Comparison of ENCODE assay signal across 11 cellular contexts in genomic region chr2:12918841-12919445, GRCh38.
DNase-seq lines count a peak whose midpoint lies in the region; FAIRE-seq and TF ChIP-seq lines count a peak whose summit lies in the region.
"Had no signal": no experiment of that assay in that cellular context is flagged by ENCODE, and none has a peak within 500 bp of the region (broad histone marks: within the 10 kb centered on the region; RNA-seq: fewer than 3 reads in every experiment).

No MANE protein-coding gene starts in this region.

- 1 to 2% methylated on average over 7 of the region's 7 CpGs for WGBS in GM23248 (ENCODE audit: low coverage in 1 of 2, low lambda C conversion rate in 2 of 2, missing lambda C conversion rate in 2 of 2), 2 experiments
- 9% methylated on average over 7 of the region's 7 CpGs for WGBS in mammary epithelial cell (ENCODE audit: low coverage, missing lambda C conversion rate)

- in situ Hi-C loops in GM23248 (cut with MboI), result no loop called here
- in situ Hi-C loops in mammary epithelial cell (cut with MboI; ENCODE audit: low sequenced_read_pairs in 2 of 2), result no loop called here
- in situ Hi-C loops in HAP-1 (cut with MboI; ENCODE audit: low sequenced_read_pairs), result no loop called here

- dilution Hi-C loops in mammary epithelial cell (cut with HindIII; ENCODE audit: low sequenced_read_pairs), result no loop called here

- peaks cover 69% of the 10 kb centered on the region for H3K4me1 ChIP-seq in GM23248 (ENCODE audit: insufficient read depth)
- H3K4me1 ChIP-seq in mammary epithelial cell (ENCODE audit: insufficient read depth, low read length), result peaks cover 7% of the 10 kb centered on the region
- H3K4me1 ChIP-seq in kidney (ENCODE audit: control insufficient read depth in 1 of 2, insufficient read depth in 1 of 2, low read depth in 1 of 2, low read length in 2 of 2), result no peaks in the 10 kb centered on the region
- H3K4me1 ChIP-seq in skeletal muscle tissue (ENCODE audit: control insufficient read depth in 3 of 3, insufficient read depth in 3 of 3, low read length in 3 of 3), result peaks cover 0 to 3% (median 2%) of the 10 kb centered on the region in 3 donors
- H3K4me1 ChIP-seq in HAP-1, result no peaks in the 10 kb centered on the region
- H3K4me1 ChIP-seq: foreskin keratinocyte had no signal

- H3K4me2 ChIP-seq in GM23248 (ENCODE audit: unreplicated experiment) (peak overlapping the region; percentile 34), mammary epithelial cell (ENCODE audit: insufficient read depth, low read depth, low read length) (peak overlapping the region; percentile 55)

- H2AFZ ChIP-seq in GM23248, result peak overlapping the region; percentile 52
- H2AFZ ChIP-seq in mammary epithelial cell (ENCODE audit: low read depth, low read length), result peak overlapping the region; percentile 84

- H3K79me2 ChIP-seq in GM23248 (ENCODE audit: insufficient read depth) (no peaks in the 10 kb centered on the region), mammary epithelial cell (ENCODE audit: insufficient read depth, low read length) (no peaks in the 10 kb centered on the region)

- TF ChIP-seq CTCF in mammary epithelial cell (conservative IDR thresholded peaks at IDR 0.05 in 1 of 2, IDR thresholded peaks at IDR 0.05 in 1 of 2; ENCODE audit: extremely low read depth in 1 of 2, insufficient read depth in 1 of 2, low read depth in 1 of 2, low read length in 2 of 2), result no peak
- TF ChIP-seq CTCF in kidney (IDR thresholded peaks at IDR 0.05; ENCODE audit: borderline replicate concordance, extremely low read depth, insufficient read depth), result no peak

- no peak overlapping the region for H3K27ac Mint-ChIP-seq in activated CD4-positive, alpha-beta memory T cell treated with anti-CD3 and anti-CD28 coated beads, Interleukin-2, amount 10 ng/mL, durations not matched to agents 7 days and 5 days
- H3K27ac Mint-ChIP-seq: activated T-cell treated with anti-CD3 and anti-CD28 coated beads, Interleukin-2, amount 50 U/mL, for 72 hours had no signal

- peak; percentile 94 for DNase-seq in GM23248
- DNase-seq in mammary epithelial cell, result peak; percentile 44
- peak; percentile 84 for DNase-seq in kidney
- DNase-seq in activated CD4-positive, alpha-beta memory T cell treated with anti-CD3 and anti-CD28 coated beads, Interleukin-2, amount 10 ng/mL, durations not matched to agents 7 days and 5 days, result no peak
- no peak for DNase-seq in HAP-1 (ENCODE audit: low spot score in 2 of 2)
- DNase-seq in DMS153 treated with DMSO at 0.1 percent for 48 hours (lab: John Stamatoyannopoulos, UW; ENCODE audit: unreplicated experiment), result no peak
- DNase-seq in NCI-H510A (lab: John Stamatoyannopoulos, UW), result no peak
- DNase-seq: activated T-cell treated with anti-CD3 and anti-CD28 coated beads, Interleukin-2, amount 50 U/mL, for 72 hours; foreskin keratinocyte; NCI-H446 treated with DMSO at 0.1 percent for 48 hours had no signal

- H4K20me1 ChIP-seq in GM23248 (ENCODE audit: insufficient read depth) (no peaks in the 10 kb centered on the region), mammary epithelial cell (ENCODE audit: insufficient read depth, low read length) (no peaks in the 10 kb centered on the region)

- H3K9ac ChIP-seq in GM23248, result peak overlapping the region; percentile 56
- no peak overlapping the region for H3K9ac ChIP-seq in mammary epithelial cell (ENCODE audit: insufficient read depth, low read length)
- no peak overlapping the region for H3K9ac ChIP-seq in kidney (ENCODE audit: low read length in 2 of 2)
- H3K9ac ChIP-seq in skeletal muscle tissue (ENCODE audit: low read depth in 1 of 3, low read length in 3 of 3), result no peak overlapping the region

- H3K27ac ChIP-seq in GM23248, result peak overlapping the region; percentile 88
- no peak overlapping the region for H3K27ac ChIP-seq in mammary epithelial cell (ENCODE audit: insufficient read depth, low read depth, low read length)
- peak overlapping the region in 1 of 2 donors; percentile 13 for H3K27ac ChIP-seq in kidney (ENCODE audit: low read depth in 2 of 2, low read length in 2 of 2)
- peak overlapping the region; percentile 51 for H3K27ac ChIP-seq in skeletal muscle tissue (ENCODE audit: low read depth, low read length)
- H3K27ac ChIP-seq: foreskin keratinocyte had no signal

- peaks cover 6% of the 10 kb centered on the region for H3K27me3 Mint-ChIP-seq in activated CD4-positive, alpha-beta memory T cell treated with anti-CD3 and anti-CD28 coated beads, Interleukin-2, amount 10 ng/mL, durations not matched to agents 7 days and 5 days

- H3K36me3 Mint-ChIP-seq in activated CD4-positive, alpha-beta memory T cell treated with anti-CD3 and anti-CD28 coated beads, Interleukin-2, amount 10 ng/mL, durations not matched to agents 7 days and 5 days (ENCODE audit: low read depth), result no peaks in the 10 kb centered on the region

- peaks cover 54% of the 10 kb centered on the region for H3F3A ChIP-seq in GM23248 (ENCODE audit: insufficient read depth)

- H3K4me1 Mint-ChIP-seq in activated CD4-positive, alpha-beta memory T cell treated with anti-CD3 and anti-CD28 coated beads, Interleukin-2, amount 10 ng/mL, durations not matched to agents 7 days and 5 days, result no peaks in the 10 kb centered on the region

- POLR2A ChIA-PET in activated CD4-positive, alpha-beta memory T cell treated with anti-CD3 and anti-CD28 coated beads, Interleukin-2, amount 10 ng/mL, durations not matched to agents 7 days and 5 days (lab: Charles Lee), result no interaction called here

- H3K27me3 ChIP-seq in GM23248 (replicated peaks; ENCODE audit: insufficient read depth) (no peaks in the 10 kb centered on the region), mammary epithelial cell (ENCODE audit: insufficient read depth, low read length) (no peaks in the 10 kb centered on the region), skeletal muscle tissue (ENCODE audit: control insufficient read depth in 3 of 3, insufficient read depth in 3 of 3, low read length in 3 of 3) (no peaks in the 10 kb centered on the region), HAP-1 (ENCODE audit: low read depth) (no peaks in the 10 kb centered on the region; the same call in 1 of the 2 replicates)
- H3K27me3 ChIP-seq: foreskin keratinocyte had no signal

- H3K4me3 Mint-ChIP-seq in activated CD4-positive, alpha-beta memory T cell treated with anti-CD3 and anti-CD28 coated beads, Interleukin-2, amount 10 ng/mL, durations not matched to agents 7 days and 5 days, result no peak overlapping the region
- H3K4me3 Mint-ChIP-seq: activated T-cell treated with anti-CD3 and anti-CD28 coated beads, Interleukin-2, amount 50 U/mL, for 72 hours had no signal

- no TSS peak for BruUV-seq in mammary epithelial cell (replicated peaks; lab: Mats Ljungman, UMichigan)

- CTCF ChIA-PET in mammary epithelial cell (lab: Charles Lee; ENCODE audit: low non-redundant PET), result no interaction called here
- CTCF ChIA-PET in activated CD4-positive, alpha-beta memory T cell treated with anti-CD3 and anti-CD28 coated beads, Interleukin-2, amount 10 ng/mL, durations not matched to agents 7 days and 5 days (lab: Charles Lee), result interaction anchor here (0.6 to 1.2 kb wide), 2 partner anchors 13 to 263 kb away, joined by 3 read pairs; no protein-coding TSS in a partner anchor

- H3K9me3 ChIP-seq in GM23248 (ENCODE audit: low read depth) (no peaks in the 10 kb centered on the region), mammary epithelial cell (replicated peaks; ENCODE audit: insufficient read depth, low read length) (no peaks in the 10 kb centered on the region), kidney (ENCODE audit: control insufficient read depth in 1 of 2, low read length in 2 of 2) (no peaks in the 10 kb centered on the region), skeletal muscle tissue (ENCODE audit: control insufficient read depth in 3 of 3, low read length in 3 of 3) (no peaks in the 10 kb centered on the region), HAP-1 (no peaks in the 10 kb centered on the region)

- H3K9me3 Mint-ChIP-seq in activated CD4-positive, alpha-beta memory T cell treated with anti-CD3 and anti-CD28 coated beads, Interleukin-2, amount 10 ng/mL, durations not matched to agents 7 days and 5 days, result no peaks in the 10 kb centered on the region
- H3K9me3 Mint-ChIP-seq: activated T-cell treated with anti-CD3 and anti-CD28 coated beads, Interleukin-2, amount 50 U/mL, for 72 hours had no signal

- FAIRE-seq in kidney (lab: Jason Lieb, UNC), result no peak

- H3K4me3 ChIP-seq in GM23248 (peak overlapping the region; percentile 42), mammary epithelial cell (replicated peaks in 1 of 3; ENCODE audit: insufficient read depth in 1 of 3, low read depth in 2 of 3, low read length in 3 of 3) (no peak overlapping the region), kidney (ENCODE audit: low read length in 2 of 2) (no peak overlapping the region), skeletal muscle tissue (ENCODE audit: low read length in 3 of 3) (no peak overlapping the region), HAP-1 (no peak overlapping the region)

- H3K9me2 ChIP-seq in GM23248 (ENCODE audit: insufficient read depth), result no peaks in the 10 kb centered on the region

- H3K36me3 ChIP-seq in GM23248 (ENCODE audit: low read depth) (no peaks in the 10 kb centered on the region), mammary epithelial cell (ENCODE audit: insufficient read depth, low read length) (no peaks in the 10 kb centered on the region), kidney (ENCODE audit: control insufficient read depth in 1 of 2, insufficient read depth in 2 of 2, low read length in 2 of 2) (no peaks in the 10 kb centered on the region), skeletal muscle tissue (ENCODE audit: control insufficient read depth in 3 of 3, insufficient read depth in 3 of 3, low read length in 3 of 3) (no peaks in the 10 kb centered on the region), HAP-1 (replicated peaks) (no peaks in the 10 kb centered on the region)

- intact Hi-C loops in mammary epithelial cell (cut with micrococcal nuclease) (no loop called here), kidney (cut with DNase I) (no loop called here)

Comparison
In these comparisons a context has a peak if more than half of its experiments do, and no peak if none do; other contexts are left out.
1. DNase-seq: peak in GM23248 (single experiment), mammary epithelial cell (single experiment) and kidney (single experiment); none in activated CD4-positive, alpha-beta memory T cell treated with anti-CD3 and anti-CD28 coated beads, Interleukin-2, amount 10 ng/mL, durations not matched to agents 7 days and 5 days (single experiment), HAP-1 (0 of 2), DMS153 treated with DMSO at 0.1 percent for 48 hours (single experiment) and NCI-H510A (single experiment).